Comparison of ENCODE assay signal across 13 cellular contexts in genomic region chr5:78905084-78905938, GRCh38.
A peak's percentile ranks its signal among the peaks of the same experiment; 100 is the strongest.
DNase-seq lines count a peak whose midpoint lies in the region; ATAC-seq, FAIRE-seq and TF ChIP-seq lines count a peak whose summit lies in the region.
"Had no signal": no experiment of that assay in that cellular context is flagged by ENCODE, and none has a peak within 500 bp of the region (broad histone marks: within the 10 kb centered on the region; RNA-seq: fewer than 3 reads in every experiment).

No MANE protein-coding gene starts in this region.

- no peaks in the 10 kb centered on the region for H3K9me3 ChIP-seq in astrocyte (ENCODE audit: insufficient read depth, low read depth, low read length)
- H3K9me3 ChIP-seq: ovary had no signal

- no peaks in the 10 kb centered on the region for H3K27me3 Mint-ChIP-seq in astrocyte (ENCODE audit: low read depth, unreplicated experiment)
- H3K27me3 Mint-ChIP-seq in activated T-cell treated with anti-CD3 and anti-CD28 coated beads, Interleukin-2, amount 50 U/mL, for 4 hours (ENCODE audit: low read depth), result no peaks in the 10 kb centered on the region
- H3K27me3 Mint-ChIP-seq: activated naive CD8-positive, alpha-beta T cell; CD4-positive, alpha-beta T cell had no signal

- no peak overlapping the region for H3K4me2 ChIP-seq in astrocyte (ENCODE audit: low read length)

- H3K9me3 Mint-ChIP-seq in astrocyte (ENCODE audit: unreplicated experiment), result no peaks in the 10 kb centered on the region
- peaks cover 9% of the 10 kb centered on the region for H3K9me3 Mint-ChIP-seq in activated T-cell treated with anti-CD3 and anti-CD28 coated beads, Interleukin-2, amount 50 U/mL, for 4 hours

- peaks cover 61% of the 10 kb centered on the region for H3K4me1 Mint-ChIP-seq in astrocyte (ENCODE audit: low read depth, unreplicated experiment)
- H3K4me1 Mint-ChIP-seq in activated T-cell treated with anti-CD3 and anti-CD28 coated beads, Interleukin-2, amount 50 U/mL, for 4 hours (ENCODE audit: low read depth), result peaks cover 3% of the 10 kb centered on the region

- H3K27me3 ChIP-seq in astrocyte (ENCODE audit: insufficient read depth, low read length), result no peaks in the 10 kb centered on the region
- H3K27me3 ChIP-seq in H7 (ENCODE audit: control insufficient read depth, insufficient read depth, low read length), result no peaks in the 10 kb centered on the region
- H3K27me3 ChIP-seq: ovary had no signal

- ATAC-seq in GM21717 (IDR thresholded peaks at IDR 0.05; ENCODE audit: unreplicated experiment), result peak; percentile 67
- ATAC-seq in HG03469 (IDR thresholded peaks at IDR 0.05; ENCODE audit: unreplicated experiment), result peak; percentile 39
- no peak for ATAC-seq in activated T-cell treated with anti-CD3 and anti-CD28 coated beads, Interleukin-2, amount 50 U/mL, for 4 hours

- no peaks in the 10 kb centered on the region for H4K20me1 ChIP-seq in astrocyte (ENCODE audit: insufficient read depth, low read length)

- no peak for TF ChIP-seq CTCF in GM12865 (IDR thresholded peaks at IDR 0.05; ENCODE audit: insufficient read depth, low read depth, low read length, missing control alignments)
- no peak for TF ChIP-seq CTCF in astrocyte (IDR thresholded peaks at IDR 0.05; ENCODE audit: insufficient read depth, low read depth, low read length)
- no peak for TF ChIP-seq CTCF in coronary artery (IDR thresholded peaks at IDR 0.05)

- peak overlapping the region; percentile 99 for H3K27ac Mint-ChIP-seq in astrocyte (ENCODE audit: unreplicated experiment)
- H3K27ac Mint-ChIP-seq: activated naive CD8-positive, alpha-beta T cell; CD4-positive, alpha-beta T cell had no signal

- no peaks in the 10 kb centered on the region for H3K79me2 ChIP-seq in astrocyte (ENCODE audit: insufficient read depth, low read length)

- no peaks in the 10 kb centered on the region for H3K36me3 ChIP-seq in astrocyte (ENCODE audit: insufficient read depth, low read length)
- no peaks in the 10 kb centered on the region for H3K36me3 ChIP-seq in H7 (replicated peaks; ENCODE audit: control insufficient read depth, insufficient read depth, low read length)
- H3K36me3 ChIP-seq: ovary had no signal

- no peak overlapping the region for H2AFZ ChIP-seq in astrocyte (ENCODE audit: low read depth, low read length)

- H3K9ac ChIP-seq in astrocyte (ENCODE audit: low read length), result no peak overlapping the region

- FAIRE-seq in astrocyte (lab: Jason Lieb, UNC), result no peak

- DNase-seq in GM12865 (ENCODE audit: low read depth) (peak; percentile 78), astrocyte (ENCODE audit: low read depth) (peak; percentile 31), coronary artery (ENCODE audit: low spot score) (no peak), NCI-H524 (lab: John Stamatoyannopoulos, UW) (no peak), H7 (no peak)
- no peak for DNase-seq in activated T-cell treated with anti-CD3 and anti-CD28 coated beads, Interleukin-2, amount 50 U/mL, for 4 hours
- DNase-seq: CD4-positive, alpha-beta T cell; NCI-H446; ovary had no signal

- no peaks in the 10 kb centered on the region for H3K36me3 Mint-ChIP-seq in astrocyte (ENCODE audit: low read depth, unreplicated experiment)
- H3K36me3 Mint-ChIP-seq in activated T-cell treated with anti-CD3 and anti-CD28 coated beads, Interleukin-2, amount 50 U/mL, for 4 hours (ENCODE audit: insufficient read depth), result peaks cover 15% of the 10 kb centered on the region

- H3K4me3 Mint-ChIP-seq in astrocyte (ENCODE audit: unreplicated experiment), result no peak overlapping the region
- H3K4me3 Mint-ChIP-seq in activated T-cell treated with anti-CD3 and anti-CD28 coated beads, Interleukin-2, amount 50 U/mL, for 4 hours, result no peak overlapping the region
- H3K4me3 Mint-ChIP-seq: activated naive CD8-positive, alpha-beta T cell; CD4-positive, alpha-beta T cell had no signal

- peaks cover 28% of the 10 kb centered on the region for H3K4me1 ChIP-seq in astrocyte (ENCODE audit: insufficient read depth, low read length)

- peak overlapping the region; percentile 14 for H3K27ac ChIP-seq in astrocyte (ENCODE audit: low read depth, low read length)
- peak overlapping the region in 1 of 2 donors; percentile 42 for H3K27ac ChIP-seq in coronary artery
- H3K27ac ChIP-seq: ovary, VCaP had no signal

- peak overlapping the region; percentile 22; the same call in 1 of the 2 replicates for H3K4me3 ChIP-seq in GM12865 (ENCODE audit: low read depth, low read length)
- H3K4me3 ChIP-seq in astrocyte (ENCODE audit: insufficient read depth, low read depth, low read length), result no peak overlapping the region
- H3K4me3 ChIP-seq in coronary artery, result no peak overlapping the region
- no peak overlapping the region for H3K4me3 ChIP-seq in H7 (ENCODE audit: insufficient read depth, low read depth, low read length)
- H3K4me3 ChIP-seq: ovary had no signal

Comparison
In these comparisons a context has a peak if more than half of its experiments do, and no peak if none do; other contexts are left out.
1. DNase-seq: peak in GM12865 (single experiment) and astrocyte (single experiment); none in coronary artery (single experiment), NCI-H524 (0 of 2), H7 (single experiment) and activated T-cell treated with anti-CD3 and anti-CD28 coated beads, Interleukin-2, amount 50 U/mL, for 4 hours (single experiment).
2. ATAC-seq: peak in GM21717 (single experiment) and HG03469 (single experiment); none in activated T-cell treated with anti-CD3 and anti-CD28 coated beads, Interleukin-2, amount 50 U/mL, for 4 hours (0 of 2).